Comparison of ENCODE assay signal across 19 cellular contexts in the genomic region with DNA sequence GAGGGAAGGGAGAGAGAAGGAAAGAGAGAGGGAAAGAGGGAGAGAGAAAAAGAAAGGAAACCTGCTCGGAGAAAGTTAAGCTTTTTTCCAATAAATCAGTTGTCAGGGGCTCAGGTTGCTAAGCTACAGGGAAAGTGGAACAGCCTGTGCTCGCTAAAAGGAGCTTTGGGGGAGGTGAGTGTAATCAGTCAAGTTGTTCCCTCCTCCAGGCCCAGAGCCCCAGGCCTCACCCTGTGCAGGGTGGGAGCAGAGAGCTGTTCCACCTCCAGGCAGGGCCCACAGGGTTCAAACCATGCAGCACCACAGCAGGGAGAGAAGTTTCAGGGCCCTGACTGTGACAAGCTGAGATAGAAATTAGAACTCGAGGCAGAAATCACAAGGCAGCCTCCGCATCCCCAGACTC. TPM values are rescaled to one million over a fixed set of nuclear protein-coding genes. Genes with fewer than 3 reads are reported as not detected.
DNase-seq lines count a peak whose midpoint lies in the region; TF ChIP-seq lines count a peak whose summit lies in the region.
"Had no signal": no experiment of that assay in that cellular context is flagged by ENCODE, and none has a peak within 500 bp of the region (broad histone marks: within the 10 kb centered on the region; RNA-seq: fewer than 3 reads in every experiment).

No MANE protein-coding gene starts in this region.

- H3K4me1 Mint-ChIP-seq in activated CD4-positive, alpha-beta T cell treated with anti-CD3 and anti-CD28 coated beads, Interleukin-2, amount 10 ng/mL, durations not matched to agents 24 days and 14 days = peaks cover 4% of the 10 kb centered on the region
- H3K4me1 Mint-ChIP-seq: activated naive CD4-positive, alpha-beta T cell treated with anti-CD3 and anti-CD28 coated beads, Interleukin-2, amount 10 ng/mL, durations not matched to agents 7 days and 5 days had no signal

- intact Hi-C loops in activated CD4-positive, alpha-beta T cell treated with anti-CD3 and anti-CD28 coated beads, Interleukin-2, amount 10 ng/mL, durations not matched to agents 24 days and 14 days (cut with micrococcal nuclease) = no loop called here
- intact Hi-C loops in esophagus muscularis mucosa (cut with DNase I) = no loop called here

- TF ChIP-seq EP300 in esophagus muscularis mucosa (IDR thresholded peaks at IDR 0.05) = no peak

- H3K4me1 ChIP-seq in esophagus muscularis mucosa = peaks cover 10 to 52% (median 33%) of the 10 kb centered on the region in 4 donors

- no peak for DNase-seq in activated CD4-positive, alpha-beta T cell treated with anti-CD3 and anti-CD28 coated beads, Interleukin-2, amount 10 ng/mL, durations not matched to agents 24 days and 14 days
- no peak for DNase-seq in activated CD4-positive, alpha-beta T cell treated with anti-CD3 and anti-CD28 coated beads, Interleukin-2, amount 50 U/mL, for 4 hours
- DNase-seq in esophagus muscularis mucosa (ENCODE audit: extremely low spot score) (no peak), nucleus accumbens (lab: John Stamatoyannopoulos, UW) (peak in 46 of 56 donors; percentile 10 to 94 (median 68)), cerebellum (ENCODE audit: low spot score) (no peak), COR-L47 (lab: John Stamatoyannopoulos, UW) (no peak), MG63 (no peak)
- DNase-seq in activated CD4-positive, CD25-positive, alpha-beta regulatory T cell treated with anti-CD3 and anti-CD28 coated beads, Interleukin-2, amount 50 U/mL, for 72 hours = no peak
- DNase-seq: activated CD8-positive, alpha-beta memory T cell treated with anti-CD3 and anti-CD28 coated beads for 24 hours; activated naive CD4-positive, alpha-beta T cell treated with anti-CD3 and anti-CD28 coated beads, Interleukin-2, amount 10 ng/mL, durations not matched to agents 7 days and 5 days; HCEC 1CT; heart right ventricle; left cardiac atrium; naive thymus-derived CD4-positive, alpha-beta T cell; NCI-H1930; SJCRH30; small intestine; stomach had no signal

- TF ChIP-seq CTCF in esophagus muscularis mucosa (IDR thresholded peaks at IDR 0.05) = no peak

- H3K27me3 Mint-ChIP-seq in activated CD4-positive, alpha-beta T cell treated with anti-CD3 and anti-CD28 coated beads, Interleukin-2, amount 10 ng/mL, durations not matched to agents 24 days and 14 days = no peaks in the 10 kb centered on the region

- H3K9me3 Mint-ChIP-seq in activated CD4-positive, alpha-beta T cell treated with anti-CD3 and anti-CD28 coated beads, Interleukin-2, amount 10 ng/mL, durations not matched to agents 24 days and 14 days = no peaks in the 10 kb centered on the region
- H3K9me3 Mint-ChIP-seq: activated naive CD4-positive, alpha-beta T cell treated with anti-CD3 and anti-CD28 coated beads, Interleukin-2, amount 10 ng/mL, durations not matched to agents 7 days and 5 days; naive thymus-derived CD4-positive, alpha-beta T cell had no signal

- H3K36me3 Mint-ChIP-seq in activated CD4-positive, alpha-beta T cell treated with anti-CD3 and anti-CD28 coated beads, Interleukin-2, amount 10 ng/mL, durations not matched to agents 24 days and 14 days (ENCODE audit: low read depth) = no peaks in the 10 kb centered on the region
- H3K36me3 Mint-ChIP-seq: activated naive CD4-positive, alpha-beta T cell treated with anti-CD3 and anti-CD28 coated beads, Interleukin-2, amount 10 ng/mL, durations not matched to agents 7 days and 5 days had no signal

- peak overlapping the region; percentile 41 to 64 (median 60) for H3K27ac ChIP-seq in esophagus muscularis mucosa (replicated peaks in 1 of 4)
- H3K27ac ChIP-seq: epithelial cell of prostate, heart right ventricle, SJCRH30 had no signal

- no peak overlapping the region for H3K4me3 ChIP-seq in esophagus muscularis mucosa
- H3K4me3 ChIP-seq in MG63 = no peak overlapping the region
- H3K4me3 ChIP-seq: heart right ventricle, SJCRH30, stomach had no signal

- H3K9me3 ChIP-seq in esophagus muscularis mucosa (no peaks in the 10 kb centered on the region), MG63 (no peaks in the 10 kb centered on the region)
- H3K9me3 ChIP-seq: heart right ventricle, SJCRH30, stomach had no signal

- no peak overlapping the region for H3K4me3 Mint-ChIP-seq in activated CD4-positive, alpha-beta T cell treated with anti-CD3 and anti-CD28 coated beads, Interleukin-2, amount 10 ng/mL, durations not matched to agents 24 days and 14 days
- H3K4me3 Mint-ChIP-seq: activated naive CD4-positive, alpha-beta T cell treated with anti-CD3 and anti-CD28 coated beads, Interleukin-2, amount 10 ng/mL, durations not matched to agents 7 days and 5 days; naive thymus-derived CD4-positive, alpha-beta T cell had no signal

- H3K36me3 ChIP-seq in esophagus muscularis mucosa (no peaks in the 10 kb centered on the region), MG63 (no peaks in the 10 kb centered on the region)
- H3K36me3 ChIP-seq: heart right ventricle, SJCRH30, stomach had no signal

- H3K27me3 ChIP-seq in esophagus muscularis mucosa (no peaks in the 10 kb centered on the region), MG63 (no peaks in the 10 kb centered on the region)
- H3K27me3 ChIP-seq: heart right ventricle, SJCRH30, stomach had no signal

- 50% methylated on average over 3 of the region's 4 CpGs for WGBS in esophagus muscularis mucosa

- no peak for TF ChIP-seq POLR2A in esophagus muscularis mucosa (IDR thresholded peaks at IDR 0.05; ENCODE audit: low read depth)

- H3K27ac Mint-ChIP-seq in activated CD4-positive, alpha-beta T cell treated with anti-CD3 and anti-CD28 coated beads, Interleukin-2, amount 10 ng/mL, durations not matched to agents 24 days and 14 days = peak overlapping the region; percentile 79
- H3K27ac Mint-ChIP-seq: activated naive CD4-positive, alpha-beta T cell treated with anti-CD3 and anti-CD28 coated beads, Interleukin-2, amount 10 ng/mL, durations not matched to agents 7 days and 5 days had no signal

RNA-seq across cellular contexts. Expression of gene PPP1CB, which starts 56.4 kb away (rescaled TPM):
- total RNA-seq in activated CD4-positive, alpha-beta T cell treated with anti-CD3 and anti-CD28 coated beads, Interleukin-2, amount 10 ng/mL, durations not matched to agents 24 days and 14 days = 246 and 251 TPM in 2 replicates
- total RNA-seq in esophagus muscularis mucosa (1,000 to 10,000 TPM in 1 of 4 donors, 100 to 1,000 TPM in 3; 658 to 1,191 (median 759) TPM), cerebellum (185 TPM)
- total RNA-seq in MG63 (2014; rRNA removed; shearing (Covaris generic); ENCODE audit: low replicate concordance) = 108 and 180 TPM in 2 replicates

Comparison
In these comparisons a context has a peak if more than half of its experiments do, and no peak if none do; other contexts are left out.
1. DNase-seq: peak in nucleus accumbens (46 of 56); none in activated CD4-positive, alpha-beta T cell treated with anti-CD3 and anti-CD28 coated beads, Interleukin-2, amount 10 ng/mL, durations not matched to agents 24 days and 14 days (single experiment), activated CD4-positive, alpha-beta T cell treated with anti-CD3 and anti-CD28 coated beads, Interleukin-2, amount 50 U/mL, for 4 hours (0 of 2), esophagus muscularis mucosa (single experiment), cerebellum (single experiment), activated CD4-positive, CD25-positive, alpha-beta regulatory T cell treated with anti-CD3 and anti-CD28 coated beads, Interleukin-2, amount 50 U/mL, for 72 hours (single experiment), COR-L47 (single experiment) and MG63 (single experiment).